In the genomic region with DNA sequence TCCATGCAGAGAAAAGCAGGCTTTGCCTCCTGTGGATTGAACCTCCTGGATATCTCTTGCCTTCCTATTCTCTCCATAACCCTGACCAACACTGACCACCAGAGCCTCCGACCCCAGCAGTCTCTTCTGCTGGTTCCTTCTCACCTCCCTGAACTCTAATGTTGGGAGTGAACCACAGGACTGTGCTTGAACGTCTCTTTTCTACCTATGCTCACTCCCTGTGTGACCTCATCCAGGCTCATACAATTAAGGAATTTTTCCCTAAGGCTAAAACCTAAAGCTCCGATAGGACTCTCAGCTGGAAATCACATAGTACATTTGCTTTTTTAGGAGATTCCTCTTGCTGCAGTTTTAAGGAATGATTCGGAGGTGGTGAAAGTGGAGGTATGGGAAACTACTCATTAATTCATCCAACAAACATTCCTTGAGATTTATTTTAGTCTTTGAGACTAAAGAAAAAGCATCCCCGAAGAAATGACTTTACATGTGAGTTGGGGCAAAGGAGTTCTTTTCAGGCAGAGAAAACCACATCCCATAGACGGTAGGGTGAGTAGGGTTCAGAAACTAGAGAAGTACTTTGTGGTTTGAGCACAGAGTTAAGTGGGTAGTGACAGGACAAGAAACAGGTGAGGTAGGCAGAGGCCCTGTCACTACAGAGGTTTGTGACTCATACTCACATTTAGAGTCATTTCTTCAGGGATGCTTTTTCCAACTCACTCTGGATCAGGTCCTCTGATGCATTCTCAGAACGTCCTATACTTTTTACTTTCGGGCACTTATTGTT, we compare ENCODE assay signal across 10 cellular contexts. TPM values are rescaled to one million over a fixed set of nuclear protein-coding genes. Genes with fewer than 3 reads are reported as not detected.
A peak's percentile ranks its signal among the peaks of the same experiment; 100 is the strongest.
DNase-seq lines count a peak whose midpoint lies in the region; ATAC-seq and TF ChIP-seq lines count a peak whose summit lies in the region.
"Had no signal": no experiment of that assay in that cellular context is flagged by ENCODE, and none has a peak within 500 bp of the region (broad histone marks: within the 10 kb centered on the region; RNA-seq: fewer than 3 reads in every experiment).

No MANE protein-coding gene starts in this region.

- peak overlapping the region in 8 of 10 donors; percentile 12 to 63 (median 37) for H3K4me3 Mint-ChIP-seq in naive thymus-derived CD8-positive, alpha-beta T cell

- TF ChIP-seq CTCF in KMS-11 (conservative IDR thresholded peaks at IDR 0.05; ENCODE audit: low read depth, low read length), result no peak

- H3K4me2 ChIP-seq in KMS-11, result peak overlapping the region; percentile 71
- H3K4me2 ChIP-seq: SK-N-SH had no signal

- H3K79me2 ChIP-seq in KMS-11 (ENCODE audit: insufficient read depth, low read depth), result no peaks in the 10 kb centered on the region

- no peaks in the 10 kb centered on the region for H3K27me3 ChIP-seq in KMS-11 (ENCODE audit: insufficient read depth, low read depth)

- H3K27ac Mint-ChIP-seq in naive thymus-derived CD8-positive, alpha-beta T cell, result peak overlapping the region in 9 of 10 donors; percentile 1 to 82 (median 46)

- H3K4me1 ChIP-seq in KMS-11 (ENCODE audit: low read depth, poor library complexity, severe bottlenecking), result peaks cover 39% of the 10 kb centered on the region

- no peak overlapping the region for H3K9ac ChIP-seq in KMS-11
- H3K9ac ChIP-seq: SK-N-SH had no signal

- no peaks in the 10 kb centered on the region for H3K36me3 ChIP-seq in KMS-11 (ENCODE audit: insufficient read depth)

- no peaks in the 10 kb centered on the region for H4K20me1 ChIP-seq in KMS-11 (ENCODE audit: insufficient read depth)

- H3K9me3 Mint-ChIP-seq in naive thymus-derived CD8-positive, alpha-beta T cell, result no peaks in the 10 kb centered on the region

- POLR2A ChIA-PET in naive thymus-derived CD8-positive, alpha-beta T cell (lab: Charles Lee), result no interaction called here

- no peak overlapping the region for H3K4me3 ChIP-seq in KMS-11 (IDR thresholded peaks at IDR 0.05; ENCODE audit: insufficient read depth, low read depth, low read length)

- peak; percentile 94 for ATAC-seq in HG02571 (IDR thresholded peaks at IDR 0.05; ENCODE audit: unreplicated experiment)
- peak; percentile 100 for ATAC-seq in naive thymus-derived CD8-positive, alpha-beta T cell

- DNase-seq in DMS53 (lab: John Stamatoyannopoulos, UW), result peak; percentile 7
- no peak for DNase-seq in DMS53 treated with DMSO at 0.1 percent for 48 hours (lab: John Stamatoyannopoulos, UW; ENCODE audit: unreplicated experiment)
- peak in 7 of 10 donors; percentile 4 to 65 (median 39) for DNase-seq in naive thymus-derived CD8-positive, alpha-beta T cell
- DNase-seq in RKO (ENCODE audit: low spot score), result no peak
- DNase-seq in COR-L47 (lab: John Stamatoyannopoulos, UW), result no peak
- DNase-seq in stimulated activated naive CD4-positive, alpha-beta T cell treated with Interleukin-2 at 50 U/mL for 16 hours (lab: John Stamatoyannopoulos, UW), result no peak
- DNase-seq: SK-N-SH had no signal

- H3K4me1 Mint-ChIP-seq in naive thymus-derived CD8-positive, alpha-beta T cell, result peaks cover 12 to 25% (median 23%) of the 10 kb centered on the region in 4 donors

- H3K27ac ChIP-seq in KMS-11, result no peak overlapping the region
- H3K27ac ChIP-seq: 22Rv1 had no signal

- H2AFZ ChIP-seq in KMS-11 (ENCODE audit: low read depth), result no peak overlapping the region

- H3K36me3 Mint-ChIP-seq in naive thymus-derived CD8-positive, alpha-beta T cell, result no peaks in the 10 kb centered on the region

- H3K27me3 Mint-ChIP-seq in naive thymus-derived CD8-positive, alpha-beta T cell, result peaks cover 0 to 5% (median 0%) of the 10 kb centered on the region in 5 donors

RNA-seq across cellular contexts. Expression of a gene that starts 30.8 kb away (rescaled TPM):
- not detected for total RNA-seq in naive thymus-derived CD8-positive, alpha-beta T cell
- not detected for polyA plus RNA-seq in naive thymus-derived CD8-positive, alpha-beta T cell
- polyA plus RNA-seq: SK-N-SH had no signal

Comparison
In these comparisons a context has a peak if more than half of its experiments do, and no peak if none do; other contexts are left out.
1. DNase-seq: peak in DMS53 (single experiment) and naive thymus-derived CD8-positive, alpha-beta T cell (7 of 10); none in DMS53 treated with DMSO at 0.1 percent for 48 hours (single experiment), RKO (single experiment), COR-L47 (single experiment) and stimulated activated naive CD4-positive, alpha-beta T cell treated with Interleukin-2 at 50 U/mL for 16 hours (single experiment).